Comparison of ENCODE assay signal across 23 cellular contexts in the genomic region with DNA sequence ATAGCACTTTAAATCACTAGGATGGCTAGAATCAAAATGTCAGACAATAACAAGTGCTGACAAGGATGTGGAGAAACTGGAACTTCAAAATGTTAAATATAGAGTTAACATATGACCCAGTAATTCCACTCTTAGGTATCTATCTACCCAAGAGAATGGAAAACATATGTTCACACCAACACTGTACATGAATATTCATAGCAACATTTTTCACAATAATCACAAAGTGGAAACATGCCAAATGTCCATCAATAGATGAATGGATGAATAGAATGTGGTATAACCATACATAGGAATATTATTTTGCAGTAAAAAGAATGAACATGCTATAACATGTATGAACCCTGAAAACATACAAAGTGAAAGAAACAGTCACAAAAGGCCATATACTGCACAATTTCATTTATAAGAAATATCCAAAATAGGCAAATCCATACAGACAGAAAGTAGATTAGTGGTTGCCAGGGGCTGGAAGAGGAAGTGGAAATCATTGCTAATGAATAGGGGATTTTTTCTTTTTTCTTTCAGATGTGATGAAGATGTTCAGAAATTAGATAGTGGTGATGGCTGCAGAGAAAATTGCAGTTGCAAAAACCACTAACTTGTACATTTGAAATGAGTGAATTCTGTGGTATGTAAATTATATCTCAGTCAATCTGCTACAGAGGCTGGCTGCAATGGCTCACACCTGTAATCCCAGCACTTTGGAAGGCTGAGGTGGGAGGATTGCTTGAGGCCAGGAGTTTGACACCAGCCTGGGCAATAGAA.
DNase-seq lines count a peak whose midpoint lies in the region; ATAC-seq, FAIRE-seq and TF ChIP-seq lines count a peak whose summit lies in the region.
"Had no signal": no experiment of that assay in that cellular context is flagged by ENCODE, and none has a peak within 500 bp of the region (broad histone marks: within the 10 kb centered on the region; RNA-seq: fewer than 3 reads in every experiment).

No MANE protein-coding gene starts in this region.

- ATAC-seq in activated naive CD4-positive, alpha-beta T cell treated with anti-CD3 and anti-CD28 coated beads, Interleukin-2, amount 50 U/mL, for 72 hours: peak; percentile 22 to 88
- ATAC-seq in stimulated activated effector memory CD8-positive, alpha-beta T cell treated with anti-CD3 and anti-CD28 coated beads, Interleukin-12 subunit alpha, Interleukin-12 subunit beta, amount 100 ng/mL, for 72 hours: peak; percentile 58
- no peak for ATAC-seq in HG02623 (IDR thresholded peaks at IDR 0.05; ENCODE audit: unreplicated experiment)
- ATAC-seq: K562 had no signal

- H4K20me1 ChIP-seq in MM.1S (ENCODE audit: insufficient read depth, low read length): no peaks in the 10 kb centered on the region

- peaks cover 6 to 8% of the 10 kb centered on the region in 2 donors for H3K36me3 Mint-ChIP-seq in activated naive CD4-positive, alpha-beta T cell treated with anti-CD3 and anti-CD28 coated beads, Interleukin-2, amount 50 U/mL, for 72 hours
- no peaks in the 10 kb centered on the region for H3K36me3 Mint-ChIP-seq in stimulated activated effector memory CD8-positive, alpha-beta T cell treated with anti-CD3 and anti-CD28 coated beads, Interleukin-12 subunit alpha, Interleukin-12 subunit beta, amount 100 ng/mL, for 72 hours
- H3K36me3 Mint-ChIP-seq: CD4-positive, CD25-positive, alpha-beta regulatory T cell had no signal

- no peaks in the 10 kb centered on the region for H3K9me2 ChIP-seq in MM.1S (replicated peaks; ENCODE audit: insufficient read depth, low read length)

- H3K9ac ChIP-seq in MM.1S (ENCODE audit: low read length): no peak overlapping the region

- no peak overlapping the region for H3K4me3 Mint-ChIP-seq in stimulated activated effector memory CD8-positive, alpha-beta T cell treated with anti-CD3 and anti-CD28 coated beads, Interleukin-12 subunit alpha, Interleukin-12 subunit beta, amount 100 ng/mL, for 72 hours
- H3K4me3 Mint-ChIP-seq: CD4-positive, CD25-positive, alpha-beta regulatory T cell had no signal

- no peak overlapping the region for H3K4me3 ChIP-seq in MM.1S (ENCODE audit: low read length)
- H3K4me3 ChIP-seq: K562, PC-9, SK-N-MC had no signal

- no peak for DNase-seq in activated naive CD4-positive, alpha-beta T cell treated with anti-CD3 and anti-CD28 coated beads, Interleukin-2, amount 50 U/mL, for 72 hours (ENCODE audit: low spot score in 2 of 2)
- no peak for DNase-seq in activated naive CD4-positive, alpha-beta T cell (lab: John Stamatoyannopoulos, UW)
- no peak for DNase-seq in GM12891 (ENCODE audit: insufficient read length, low spot score)
- peak; percentile 26 for DNase-seq in MM.1S
- no peak for DNase-seq in stimulated activated effector memory CD8-positive, alpha-beta T cell treated with anti-CD3 and anti-CD28 coated beads, Interleukin-12 subunit alpha, Interleukin-12 subunit beta, amount 100 ng/mL, for 72 hours (ENCODE audit: low spot score in 2 of 2)
- no peak for DNase-seq in DMS53 (lab: John Stamatoyannopoulos, UW)
- DNase-seq: CD4-positive, CD25-positive, alpha-beta regulatory T cell; COR-L47; DMS79 treated with DMSO at 0.1 percent for 48 hours; H7; NCI-H1105; NCI-H146; NCI-H2029 treated with DMSO at 0.1 percent for 48 hours; NCI-H226; NCI-H510A treated with DMSO at 0.1 percent for 48 hours; NCI-H748 treated with DMSO at 0.1 percent for 48 hours; PC-9; SHP77 treated with DMSO at 0.1 percent for 48 hours had no signal

- H3K36me3 ChIP-seq in MM.1S (replicated peaks; ENCODE audit: insufficient read depth, low read length): no peaks in the 10 kb centered on the region

- TF ChIP-seq CTCF in MM.1S (IDR thresholded peaks at IDR 0.05; ENCODE audit: low read length): no peak

- H3K4me1 Mint-ChIP-seq in stimulated activated effector memory CD8-positive, alpha-beta T cell treated with anti-CD3 and anti-CD28 coated beads, Interleukin-12 subunit alpha, Interleukin-12 subunit beta, amount 100 ng/mL, for 72 hours: no peaks in the 10 kb centered on the region
- H3K4me1 Mint-ChIP-seq: CD4-positive, CD25-positive, alpha-beta regulatory T cell had no signal

- no peaks in the 10 kb centered on the region for H3F3A ChIP-seq in MM.1S (ENCODE audit: insufficient read depth, low read length)

- H3K4me1 ChIP-seq in MM.1S (ENCODE audit: low read length): no peaks in the 10 kb centered on the region

- no peak overlapping the region for H3K27ac Mint-ChIP-seq in activated naive CD4-positive, alpha-beta T cell treated with anti-CD3 and anti-CD28 coated beads, Interleukin-2, amount 50 U/mL, for 72 hours
- H3K27ac Mint-ChIP-seq in stimulated activated effector memory CD8-positive, alpha-beta T cell treated with anti-CD3 and anti-CD28 coated beads, Interleukin-12 subunit alpha, Interleukin-12 subunit beta, amount 100 ng/mL, for 72 hours: no peak overlapping the region
- H3K27ac Mint-ChIP-seq: CD4-positive, CD25-positive, alpha-beta regulatory T cell had no signal

- H3K9me3 ChIP-seq in MM.1S (replicated peaks; ENCODE audit: insufficient read depth, low read length): no peaks in the 10 kb centered on the region

- no peak for TF ChIP-seq POLR2A in GM12891 (IDR thresholded peaks at IDR 0.05; ENCODE audit: low read depth, low read length)

- FAIRE-seq in GM12891 (lab: Jason Lieb, UNC): no peak
- FAIRE-seq: GM18507, K562 had no signal

- peaks cover 13 to 27% of the 10 kb centered on the region in 2 donors for H3K9me3 Mint-ChIP-seq in activated naive CD4-positive, alpha-beta T cell treated with anti-CD3 and anti-CD28 coated beads, Interleukin-2, amount 50 U/mL, for 72 hours
- peaks cover 12% of the 10 kb centered on the region for H3K9me3 Mint-ChIP-seq in stimulated activated effector memory CD8-positive, alpha-beta T cell treated with anti-CD3 and anti-CD28 coated beads, Interleukin-12 subunit alpha, Interleukin-12 subunit beta, amount 100 ng/mL, for 72 hours

- H2AFZ ChIP-seq in MM.1S (ENCODE audit: low read length): no peak overlapping the region
- H2AFZ ChIP-seq: PC-9 had no signal

- H3K4me2 ChIP-seq in MM.1S (ENCODE audit: low read depth, low read length): no peak overlapping the region
- H3K4me2 ChIP-seq: PC-9 had no signal

- H3K27ac ChIP-seq in MM.1S (ENCODE audit: low read length): no peak overlapping the region
- H3K27ac ChIP-seq: PC-9, RWPE1, SK-N-MC had no signal

- no peaks in the 10 kb centered on the region for H3K27me3 ChIP-seq in MM.1S (replicated peaks; ENCODE audit: insufficient read depth, low read length)

- no peaks in the 10 kb centered on the region for H3K79me2 ChIP-seq in MM.1S (ENCODE audit: low read length)

TF ChIP-seq in GM12891, 5 proteins besides CTCF, POLR2A, EP300 and RAD21:
- no peak for TF ChIP-seq TAF1 (IDR thresholded peaks at IDR 0.05; ENCODE audit: low read depth, low read length)
- peak; percentile 78 for TF ChIP-seq SPI1 (IDR thresholded peaks at IDR 0.05; ENCODE audit: low read depth, low read length)
- TF ChIP-seq POLR2AphosphoS5 (IDR thresholded peaks at IDR 0.05; ENCODE audit: low read depth, low read length): no peak
- no peak for TF ChIP-seq POU2F2 (IDR thresholded peaks at IDR 0.05; ENCODE audit: low read depth, low read length)
- no peak for TF ChIP-seq PAX5 (IDR thresholded peaks at IDR 0.05; ENCODE audit: insufficient read depth, low read length, severe bottlenecking)
TF ChIP-seq in GM12891: peak in this region for 1.
